20 cellular contexts compared by ENCODE assay signal in genomic region chr12:108425238-108425795, GRCh38.
A peak's percentile ranks its signal among the peaks of the same experiment; 100 is the strongest.
DNase-seq lines count a peak whose midpoint lies in the region; ATAC-seq, FAIRE-seq and TF ChIP-seq lines count a peak whose summit lies in the region.
"Had no signal": no experiment of that assay in that cellular context is flagged by ENCODE, and none has a peak within 500 bp of the region (broad histone marks: within the 10 kb centered on the region; RNA-seq: fewer than 3 reads in every experiment).

No MANE protein-coding gene starts in this region.

- H2AFZ ChIP-seq in astrocyte (ENCODE audit: low read depth, low read length), result no peak overlapping the region

- peaks cover 2% of the 10 kb centered on the region for H3K27me3 ChIP-seq in astrocyte (ENCODE audit: insufficient read depth, low read length)
- H3K27me3 ChIP-seq: cardiac muscle cell, gastroesophageal sphincter, neutrophil had no signal

- no peak overlapping the region for H3K4me2 ChIP-seq in astrocyte (ENCODE audit: low read length)

- no peak for FAIRE-seq in astrocyte (lab: Jason Lieb, UNC)

- H3K4me3 ChIP-seq in astrocyte (ENCODE audit: insufficient read depth, low read depth, low read length), result no peak overlapping the region
- H3K4me3 ChIP-seq: cardiac muscle cell, dorsolateral prefrontal cortex, gastroesophageal sphincter had no signal

- H3K79me2 ChIP-seq in astrocyte (ENCODE audit: insufficient read depth, low read length), result no peaks in the 10 kb centered on the region

- no peak for ATAC-seq in GM21528 (IDR thresholded peaks at IDR 0.05; ENCODE audit: low FRiP score, unreplicated experiment)
- ATAC-seq in GM21619 (IDR thresholded peaks at IDR 0.05; ENCODE audit: unreplicated experiment), result no peak
- ATAC-seq: activated CD4-positive, CD25-positive, alpha-beta regulatory T cell treated with anti-CD3 and anti-CD28 coated beads, Interleukin-2, amount 50 U/mL, for 24 hours; gastroesophageal sphincter; left colon; stimulated activated naive B cell treated with anti-CD40 and anti-IgM and Interleukin-4, amounts not matched to agents 10 μg/mL and 1 μg/mL and 100 μg/mL, for 72 hours had no signal

- H3K27ac ChIP-seq in astrocyte (ENCODE audit: low read depth, low read length), result no peak overlapping the region
- H3K27ac ChIP-seq: cardiac muscle cell, dorsolateral prefrontal cortex, gastroesophageal sphincter, neutrophil had no signal

- no peaks in the 10 kb centered on the region for H4K20me1 ChIP-seq in astrocyte (ENCODE audit: insufficient read depth, low read length)

- H3K36me3 ChIP-seq in astrocyte (ENCODE audit: insufficient read depth, low read length), result no peaks in the 10 kb centered on the region
- H3K36me3 ChIP-seq: cardiac muscle cell, gastroesophageal sphincter, neutrophil had no signal

- no peak for TF ChIP-seq CTCF in astrocyte (IDR thresholded peaks at IDR 0.05; ENCODE audit: insufficient read depth, low read depth, low read length)

- no peak overlapping the region for H3K27ac Mint-ChIP-seq in astrocyte (ENCODE audit: unreplicated experiment)
- H3K27ac Mint-ChIP-seq: activated naive CD8-positive, alpha-beta T cell; CD4-positive, CD25-positive, alpha-beta regulatory T cell; stimulated activated naive B cell treated with anti-CD40 and anti-IgM and Interleukin-4, amounts not matched to agents 10 μg/mL and 1 μg/mL and 100 μg/mL, for 72 hours had no signal

- peaks cover 8% of the 10 kb centered on the region for H3K4me1 Mint-ChIP-seq in astrocyte (ENCODE audit: low read depth, unreplicated experiment)
- H3K4me1 Mint-ChIP-seq: CD4-positive, CD25-positive, alpha-beta regulatory T cell; stimulated activated naive B cell treated with anti-CD40 and anti-IgM and Interleukin-4, amounts not matched to agents 10 μg/mL and 1 μg/mL and 100 μg/mL, for 72 hours had no signal

- H3K9me3 Mint-ChIP-seq in astrocyte (ENCODE audit: unreplicated experiment), result no peaks in the 10 kb centered on the region

- no peaks in the 10 kb centered on the region for H3K9me3 ChIP-seq in astrocyte (ENCODE audit: insufficient read depth, low read depth, low read length)
- H3K9me3 ChIP-seq: gastroesophageal sphincter, neutrophil had no signal

- H3K4me3 Mint-ChIP-seq in astrocyte (ENCODE audit: unreplicated experiment), result peak overlapping the region; percentile 57
- H3K4me3 Mint-ChIP-seq: activated naive CD8-positive, alpha-beta T cell; CD4-positive, CD25-positive, alpha-beta regulatory T cell; stimulated activated naive B cell treated with anti-CD40 and anti-IgM and Interleukin-4, amounts not matched to agents 10 μg/mL and 1 μg/mL and 100 μg/mL, for 72 hours had no signal

- H3K36me3 Mint-ChIP-seq in astrocyte (ENCODE audit: low read depth, unreplicated experiment), result no peaks in the 10 kb centered on the region
- H3K36me3 Mint-ChIP-seq: activated naive CD8-positive, alpha-beta T cell; CD4-positive, CD25-positive, alpha-beta regulatory T cell; stimulated activated naive B cell treated with anti-CD40 and anti-IgM and Interleukin-4, amounts not matched to agents 10 μg/mL and 1 μg/mL and 100 μg/mL, for 72 hours had no signal

- H3K27me3 Mint-ChIP-seq in astrocyte (ENCODE audit: low read depth, unreplicated experiment), result peaks cover 10% of the 10 kb centered on the region

- H3K9ac ChIP-seq in astrocyte (ENCODE audit: low read length), result no peak overlapping the region

- no peaks in the 10 kb centered on the region for H3K4me1 ChIP-seq in astrocyte (ENCODE audit: insufficient read depth, low read length)

- peak; percentile 58 for DNase-seq in ELF-1 (ENCODE audit: low read depth, low spot score)
- peak; percentile 35 for DNase-seq in NCI-H187 treated with DMSO at 0.1 percent for 48 hours (lab: John Stamatoyannopoulos, UW)
- no peak for DNase-seq in astrocyte (ENCODE audit: low read depth)
- peak; percentile 38 for DNase-seq in myocyte (ENCODE audit: low read depth)
- DNase-seq in NCI-H774 (lab: John Stamatoyannopoulos, UW), result no peak
- DNase-seq in NCI-H2029 treated with DMSO at 0.1 percent for 48 hours (lab: John Stamatoyannopoulos, UW), result no peak
- DNase-seq: CD4-positive, CD25-positive, alpha-beta regulatory T cell; dorsolateral prefrontal cortex; erythroblast; left colon; NCI-H1092 treated with DMSO at 0.1 percent for 48 hours; NCI-H226; stimulated activated naive B cell treated with anti-CD40 and anti-IgM and Interleukin-4, amounts not matched to agents 10 μg/mL and 1 μg/mL and 100 μg/mL, for 72 hours had no signal

Comparison
In these comparisons a context has a peak if more than half of its experiments do, and no peak if none do; other contexts are left out.
1. DNase-seq: peak in ELF-1 (single experiment), NCI-H187 treated with DMSO at 0.1 percent for 48 hours (single experiment) and myocyte (single experiment); none in astrocyte (single experiment), NCI-H774 (single experiment) and NCI-H2029 treated with DMSO at 0.1 percent for 48 hours (single experiment).